Comparison of ENCODE assay signal across 2 cellular contexts in genomic region chr5:173634465-173634983, GRCh38.
TF ChIP-seq lines count a peak whose summit lies in the region.

No MANE protein-coding gene starts in this region.

TF ChIP-seq in H1, 55 proteins besides CTCF, POLR2A, EP300 and RAD21:
- TF ChIP-seq CHD2 (IDR thresholded peaks at IDR 0.05; ENCODE audit: low read length) (no peak), POU5F1 (IDR thresholded peaks at IDR 0.05; ENCODE audit: low read depth, low read length) (no peak), KDM1A (IDR thresholded peaks at IDR 0.05; ENCODE audit: borderline replicate concordance, low read length) (peak; percentile 46; the same call in 1 of the 2 replicates), MAFK (IDR thresholded peaks at IDR 0.05; ENCODE audit: low read depth, low read length) (no peak)

TF ChIP-seq in HepG2, 621 proteins besides CTCF, POLR2A, EP300 and RAD21:
- TF ChIP-seq MED1 (CRISPR knock-in tag; IDR thresholded peaks at IDR 0.05) (no peak), PBX2 (CRISPR knock-in tag; IDR thresholded peaks at IDR 0.05) (no peak), NPAS2 (CRISPR knock-in tag; IDR thresholded peaks at IDR 0.05; ENCODE audit: borderline replicate concordance) (no peak), GRHL1 (CRISPR knock-in tag; conservative IDR thresholded peaks at IDR 0.05) (no peak), ZNF878 (CRISPR knock-in tag; IDR thresholded peaks at IDR 0.05) (no peak), MTERF4 (CRISPR knock-in tag; IDR thresholded peaks at IDR 0.05) (no peak), ZNF629 (CRISPR knock-in tag; conservative IDR thresholded peaks at IDR 0.05) (peak; percentile 75)
